29 cellular contexts compared by ENCODE assay signal in genomic region chrX:53324803-53325202, GRCh38.
"Had no signal": no experiment of that assay in that cellular context is flagged by ENCODE, and none has a peak within 500 bp of the region (broad histone marks: within the 10 kb centered on the region; RNA-seq: fewer than 3 reads in every experiment).

No MANE protein-coding gene starts in this region.

- H3K27ac ChIP-seq: ascending aorta, breast epithelium, coronary artery, WERI-Rb-1 had no signal

- H3K4me3 ChIP-seq: ascending aorta, breast epithelium, coronary artery had no signal

- H3K9me3 Mint-ChIP-seq: activated CD4-positive, alpha-beta memory T cell treated with anti-CD3 and anti-CD28 coated beads, Interleukin-2, amount 10 ng/mL, durations not matched to agents 7 days and 5 days; activated naive CD8-positive, alpha-beta T cell treated with anti-CD3 and anti-CD28 coated beads, Interleukin-2, amount 10 ng/mL, durations not matched to agents 7 days and 5 days had no signal

- H3K4me1 ChIP-seq: breast epithelium had no signal

- H3K36me3 ChIP-seq: ascending aorta, breast epithelium, WERI-Rb-1 had no signal

- DNase-seq: activated CD4-positive, alpha-beta memory T cell treated with anti-CD3 and anti-CD28 coated beads, Interleukin-2, amount 10 ng/mL, durations not matched to agents 7 days and 5 days; activated CD4-positive, alpha-beta T cell treated with anti-CD3 and anti-CD28 coated beads for 1 hour; activated CD4-positive, alpha-beta T cell treated with anti-CD3 and anti-CD28 coated beads for 48 hours; activated CD4-positive, CD25-positive, alpha-beta regulatory T cell; activated CD8-positive, alpha-beta memory T cell treated with anti-CD3 and anti-CD28 coated beads for 24 hours; activated CD8-positive, alpha-beta memory T cell treated with anti-CD3 and anti-CD28 coated beads, Interleukin-2, amount 10 ng/mL, durations not matched to agents 7 days and 5 days; activated CD8-positive, alpha-beta memory T cell treated with anti-CD3 and anti-CD28 coated beads, Interleukin-2, amount 50 U/mL, for 48 hours; activated effector memory CD4-positive, alpha-beta T cell treated with anti-CD3 and anti-CD28 coated beads, Interleukin-2, amount 50 U/mL, for 16 hours; activated naive CD4-positive, alpha-beta T cell; activated naive CD4-positive, alpha-beta T cell treated with anti-CD3 and anti-CD28 coated beads, Interleukin-2, amount 50 U/mL, for 16 hours; activated naive CD8-positive, alpha-beta T cell treated with anti-CD3 and anti-CD28 coated beads, Interleukin-2, amount 10 ng/mL, durations not matched to agents 7 days and 5 days; activated T-cell treated with anti-CD3 and anti-CD28 coated beads, Interleukin-2, amount 50 U/mL, for 48 hours; amygdala; NCI-H1105; NCI-H1417 treated with DMSO at 0.1 percent for 48 hours; NCI-H187 treated with DMSO at 0.1 percent for 48 hours; NCI-H2081; NCI-H226; NCI-H524 treated with DMSO at 0.1 percent for 48 hours; OCI-M1; Right ventricle myocardium superior; SW 1271; T-helper 1 cell; T-helper 2 cell; T-helper 9 cell; WERI-Rb-1 had no signal

- H3K4me3 Mint-ChIP-seq: activated CD4-positive, alpha-beta memory T cell treated with anti-CD3 and anti-CD28 coated beads, Interleukin-2, amount 10 ng/mL, durations not matched to agents 7 days and 5 days; activated CD8-positive, alpha-beta memory T cell treated with anti-CD3 and anti-CD28 coated beads, Interleukin-2, amount 10 ng/mL, durations not matched to agents 7 days and 5 days; activated naive CD8-positive, alpha-beta T cell treated with anti-CD3 and anti-CD28 coated beads, Interleukin-2, amount 10 ng/mL, durations not matched to agents 7 days and 5 days had no signal

- ATAC-seq: activated CD8-positive, alpha-beta memory T cell treated with anti-CD3 and anti-CD28 coated beads, Interleukin-2, amount 10 ng/mL, durations not matched to agents 7 days and 5 days had no signal

- H3K27ac Mint-ChIP-seq: activated CD4-positive, alpha-beta memory T cell treated with anti-CD3 and anti-CD28 coated beads, Interleukin-2, amount 10 ng/mL, durations not matched to agents 7 days and 5 days; activated CD8-positive, alpha-beta memory T cell treated with anti-CD3 and anti-CD28 coated beads, Interleukin-2, amount 10 ng/mL, durations not matched to agents 7 days and 5 days; activated naive CD8-positive, alpha-beta T cell treated with anti-CD3 and anti-CD28 coated beads, Interleukin-2, amount 10 ng/mL, durations not matched to agents 7 days and 5 days had no signal

- H3K9me3 ChIP-seq: ascending aorta had no signal

- H3K36me3 Mint-ChIP-seq: activated CD8-positive, alpha-beta memory T cell treated with anti-CD3 and anti-CD28 coated beads, Interleukin-2, amount 10 ng/mL, durations not matched to agents 7 days and 5 days; activated naive CD8-positive, alpha-beta T cell treated with anti-CD3 and anti-CD28 coated beads, Interleukin-2, amount 10 ng/mL, durations not matched to agents 7 days and 5 days had no signal
